In the genomic region with DNA sequence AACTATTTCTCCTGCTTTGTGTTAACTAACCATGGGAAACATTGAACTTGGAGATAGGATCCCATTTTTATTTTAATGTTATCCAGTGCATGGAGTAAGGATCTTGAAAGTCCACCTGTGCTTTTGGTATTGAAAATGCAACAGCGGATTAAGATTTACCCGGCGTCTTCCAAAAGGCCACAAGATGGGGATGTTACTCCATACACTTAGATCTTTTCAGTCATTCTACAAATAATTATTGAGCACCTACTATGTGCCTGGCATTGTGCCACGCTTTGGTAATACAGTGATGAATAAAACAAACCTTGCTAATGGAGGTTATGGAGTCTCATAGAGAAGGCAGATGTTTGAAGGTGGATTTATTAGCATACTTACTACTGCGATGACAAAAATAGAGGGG, we compare ENCODE assay signal across 20 cellular contexts. TPM values are rescaled to one million over a fixed set of nuclear protein-coding genes. Genes with fewer than 3 reads are reported as not detected.
A peak's percentile ranks its signal among the peaks of the same experiment; 100 is the strongest.
DNase-seq lines count a peak whose midpoint lies in the region; ATAC-seq, FAIRE-seq and TF ChIP-seq lines count a peak whose summit lies in the region.
"Had no signal": no experiment of that assay in that cellular context is flagged by ENCODE, and none has a peak within 500 bp of the region (broad histone marks: within the 10 kb centered on the region; RNA-seq: fewer than 3 reads in every experiment).

No MANE protein-coding gene starts in this region.

- H3K4me1 ChIP-seq in HCT116 (ENCODE audit: control insufficient read depth in 1 of 2, insufficient read depth in 2 of 2, low read length in 2 of 2) (no peaks in the 10 kb centered on the region), GM12878 (ENCODE audit: control insufficient read depth, insufficient read depth, low read length) (no peaks in the 10 kb centered on the region)
- H3K4me1 ChIP-seq: gastroesophageal sphincter had no signal

- no peaks in the 10 kb centered on the region for H3K9me2 ChIP-seq in HCT116 (ENCODE audit: insufficient read depth)

- TF ChIP-seq CTCF in 22Rv1 (IDR thresholded peaks at IDR 0.05) (peak; percentile 15; the same call in 1 of the 2 replicates), HCT116 (IDR thresholded peaks at IDR 0.05 in 2 of 3, conservative IDR thresholded peaks at IDR 0.05 in 1 of 3; ENCODE audit: borderline replicate concordance in 1 of 3, insufficient read depth in 1 of 3, low read depth in 2 of 3, low read length in 2 of 3) (peak in 1 of 3 experiments; percentile 36; a peak in 3 of 6 replicates), GM12878 (IDR thresholded peaks at IDR 0.05 in 2 of 3, conservative IDR thresholded peaks at IDR 0.05 in 1 of 3; ENCODE audit: control insufficient read depth in 2 of 3, extremely low read depth in 1 of 3, insufficient read depth in 1 of 3, low read depth in 3 of 3, low read length in 3 of 3) (no peak), foreskin fibroblast (IDR thresholded peaks at IDR 0.05; ENCODE audit: low read depth, low read length) (peak; percentile 21)

- SMC1A ChIA-PET in GM12878 (lab: Charles Lee; ENCODE audit: uncharacterized antibody, unreplicated experiment): interaction anchor here (1.1 to 1.3 kb wide), 2 partner anchors 29 to 50 kb away, joined by 4 read pairs; no protein-coding TSS in a partner anchor

- intact Hi-C loops in HCT116 (cut with micrococcal nuclease) (loop anchor here (1.0 kb wide), 1 partner anchor 202 kb away; no protein-coding TSS in a partner anchor), GM12878 (cut with micrococcal nuclease; ENCODE audit: unreplicated experiment) (no loop called here)

- over 99% methylated on average over 5 of the region's 5 CpGs for WGBS in GM12878 (ENCODE audit: insufficient coverage, insufficient replicate concordance, low lambda C conversion rate, missing lambda C conversion rate)

- no peaks in the 10 kb centered on the region for H4K20me1 ChIP-seq in HCT116 (ENCODE audit: insufficient read depth)
- H4K20me1 ChIP-seq in GM12878 (ENCODE audit: control insufficient read depth, insufficient read depth): no peaks in the 10 kb centered on the region

- no peak overlapping the region for H3K4me2 ChIP-seq in HCT116 (ENCODE audit: low read length)
- no peak overlapping the region for H3K4me2 ChIP-seq in GM12878 (ENCODE audit: control insufficient read depth, insufficient read depth)

- H2AFZ ChIP-seq in HCT116 (ENCODE audit: low read depth, low read length, poor library complexity, severe bottlenecking) (no peak overlapping the region), GM12878 (ENCODE audit: control insufficient read depth, low read depth, low read length) (no peak overlapping the region)

- DNase-seq in HCT116 (ENCODE audit: low read depth, low spot score) (no peak), GM12878 (ENCODE audit: low read depth, low spot score) (no peak), foreskin fibroblast (peak in 1 of 2 donors; percentile 4), frontal cortex (ENCODE audit: low spot score in 2 of 2) (no peak), NCI-H1436 (lab: John Stamatoyannopoulos, UW) (no peak), NCI-H128 (lab: John Stamatoyannopoulos, UW; ENCODE audit: unreplicated experiment) (no peak)
- DNase-seq: ACHN; activated CD4-positive, alpha-beta T cell treated with anti-CD3 and anti-CD28 coated beads, Interleukin-2, amount 10 ng/mL, durations not matched to agents 7 days and 5 days; activated gamma-delta T cell treated with Interleukin-2 at 50 U/mL for 16 hours; amniotic stem cell; effector CD8-positive, alpha-beta T cell; HCEC 1CT; KG1; NCI-H1092 treated with DMSO at 0.1 percent for 48 hours; NK-92 treated with Interleukin-12 subunit alpha and Interleukin-12 subunit beta, amount 100 ng/mL, for 24 hours had no signal

- peak; percentile 14; the same call in 1 of the 2 replicates for TF ChIP-seq RAD21 in HCT116 (IDR thresholded peaks at IDR 0.05; ENCODE audit: low read depth)
- 0 out of 2 replicates have a peak, but pooled peaks have one; percentile 19 for TF ChIP-seq RAD21 in GM12878 (IDR thresholded peaks at IDR 0.05; ENCODE audit: insufficient read depth, low read depth, low read length)

- H3K27ac ChIP-seq in 22Rv1: no peak overlapping the region
- no peak overlapping the region for H3K27ac ChIP-seq in HCT116 (ENCODE audit: low read depth, low read length)
- H3K27ac ChIP-seq in GM12878 (ENCODE audit: control insufficient read depth, insufficient read depth): no peak overlapping the region
- H3K27ac ChIP-seq: gastroesophageal sphincter had no signal

- no peak overlapping the region for H3K9ac ChIP-seq in HCT116 (ENCODE audit: low read length)
- no peak overlapping the region for H3K9ac ChIP-seq in GM12878 (ENCODE audit: control insufficient read depth, insufficient read depth, low read length)

- POLR2A ChIA-PET in HCT116 (lab: Charles Lee): no interaction called here
- POLR2A ChIA-PET in GM12878 (lab: Charles Lee): interaction anchor here (0.6 kb wide), 1 partner anchor 45 kb away, joined by 5 read pairs; no protein-coding TSS in a partner anchor

- no peak for TF ChIP-seq POLR2A in HCT116 (IDR thresholded peaks at IDR 0.05; ENCODE audit: borderline replicate concordance, extremely low read depth, insufficient read depth, insufficient read length)
- no peak for TF ChIP-seq POLR2A in GM12878 (IDR thresholded peaks at IDR 0.05; ENCODE audit: low read depth, low read length)

- TF ChIP-seq EP300 in GM12878 (IDR thresholded peaks at IDR 0.05; ENCODE audit: borderline replicate concordance in 1 of 2, control insufficient read depth in 1 of 2, low read depth in 2 of 2, low read length in 2 of 2): no peak

- in situ Hi-C loops in GM12878 (cut with MboI): no loop called here

- H3K9me3 ChIP-seq in HCT116 (ENCODE audit: control insufficient read depth in 1 of 2, insufficient read depth in 1 of 2, low read depth in 1 of 2, low read length in 2 of 2) (no peaks in the 10 kb centered on the region), GM12878 (replicated peaks; ENCODE audit: control insufficient read depth, insufficient read depth, low read length) (no peaks in the 10 kb centered on the region)
- H3K9me3 ChIP-seq: gastroesophageal sphincter had no signal

- H3K36me3 ChIP-seq in HCT116 (ENCODE audit: control insufficient read depth in 1 of 2, insufficient read depth in 2 of 2, low read length in 2 of 2) (no peaks in the 10 kb centered on the region), GM12878 (ENCODE audit: control insufficient read depth in 2 of 2, insufficient read depth in 2 of 2, low read length in 1 of 2) (no peaks in the 10 kb centered on the region)
- H3K36me3 ChIP-seq: gastroesophageal sphincter had no signal

- CTCF ChIA-PET in HCT116 (lab: Charles Lee): no interaction called here
- CTCF ChIA-PET in GM12878 (lab: Yijun Ruan, JAX): no interaction called here

- H3K27me3 ChIP-seq in HCT116 (ENCODE audit: insufficient read depth, low read length): no peaks in the 10 kb centered on the region
- H3K27me3 ChIP-seq in GM12878 (replicated peaks in 1 of 2; ENCODE audit: control insufficient read depth in 2 of 2, insufficient read depth in 2 of 2, low read length in 1 of 2): no peaks in the 10 kb centered on the region
- H3K27me3 ChIP-seq: gastroesophageal sphincter had no signal

- no TSS peak for BruUV-seq in HCT116 (replicated peaks; lab: Mats Ljungman, UMichigan)
- no TSS peak for BruUV-seq in GM12878 (replicated peaks; lab: Mats Ljungman, UMichigan)

- no peak overlapping the region for H3K4me3 ChIP-seq in HCT116 (replicated peaks in 1 of 2; ENCODE audit: low read depth in 1 of 2, low read length in 2 of 2)
- no peak overlapping the region for H3K4me3 ChIP-seq in GM12878
- H3K4me3 ChIP-seq in foreskin fibroblast (ENCODE audit: low read depth in 1 of 2, low read length in 2 of 2): no peak overlapping the region
- H3K4me3 ChIP-seq: gastroesophageal sphincter had no signal

- no peaks in the 10 kb centered on the region for H3K79me2 ChIP-seq in HCT116 (ENCODE audit: insufficient read depth, low read length)
- no peaks in the 10 kb centered on the region for H3K79me2 ChIP-seq in GM12878 (ENCODE audit: control insufficient read depth, insufficient read depth, low read length)

- FAIRE-seq in GM12878 (lab: Jason Lieb, UNC) (no peak), frontal cortex (lab: Jason Lieb, UNC) (no peak)
- FAIRE-seq: GM19239 had no signal

- RAD21 ChIA-PET in HCT116 (lab: Charles Lee; ENCODE audit: low non-redundant PET in 1 of 2, low total read pairs in 2 of 2, uncharacterized antibody in 2 of 2, unreplicated experiment in 2 of 2) (no interaction called here), GM12878 (lab: Charles Lee; ENCODE audit: unreplicated experiment) (no interaction called here)

- ATAC-seq in HCT116 (no peak), GM12878 (no peak), HG03175 (IDR thresholded peaks at IDR 0.05; ENCODE audit: unreplicated experiment) (no peak)
- ATAC-seq: gastroesophageal sphincter; stimulated activated effector memory CD8-positive, alpha-beta T cell treated with anti-CD3 and anti-CD28 coated beads, Interleukin-12 subunit alpha, Interleukin-12 subunit beta, amount 100 ng/mL, for 72 hours had no signal

TF ChIP-seq in HCT116, 20 proteins besides CTCF, POLR2A, EP300 and RAD21 (continues in another document):
- no peak for TF ChIP-seq CEBPB (IDR thresholded peaks at IDR 0.05; ENCODE audit: low read depth)

RNA-seq across cellular contexts. Expression of gene RFC3, which starts 56.9 kb away (rescaled TPM):
- total RNA-seq in HCT116 (2021; ENCODE audit: unreplicated experiment) (38.2 TPM), GM12878 (2014; rRNA removed) (57.6 and 63.9 TPM in 2 replicates), GM12878 (2014; rRNA removed; fragmentation: Illumina TruSeq; extraction: Trizol) (69.7 and 73.7 TPM in 2 replicates), GM12878 (2021) (58.8 and 62.6 TPM in 2 replicates), frontal cortex (15.9 TPM)
- 12.2 and 17.4 TPM in 2 replicates for polyA plus RNA-seq in HCT116 (2012)
- 176 and 178 TPM in 2 replicates for total RNA-seq in GM12878 (2013; cell fraction: nucleolus; rRNA removed)
- polyA plus RNA-seq in GM12878 (2011; ENCODE audit: low read depth): 17.8 TPM
- polyA plus RNA-seq in GM12878 (2011; rRNA removed) (69.9 and 97.1 TPM in 2 replicates), GM12878 (2014; fragmentation: Illumina TruSeq; extraction: Trizol) (89.5 and 108 TPM in 2 replicates), GM12878 (2014; fragmentation: Nextera tagmentation; extraction: Ambion mirVana) (10 to 100 TPM; 88.9 to 95.9 TPM), GM12878 (2014; rRNA removed) (51.3 and 59.1 TPM in 2 replicates), GM12878 (2016; fragmentation: Nextera tagmentation; extraction: Ambion mirVana) (10 to 100 TPM; 95.7 to 98.9 TPM)
- 30.3 and 34.6 TPM in 2 replicates for polyA plus RNA-seq in GM12878 (2011; cell fraction: cytosol; rRNA removed)
- 51.6 and 62.2 TPM in 2 replicates for polyA plus RNA-seq in GM12878 (2011; cell fraction: nucleus; rRNA removed)
- polyA plus RNA-seq in GM12878 (2012): 22.6 and 27.4 TPM in 2 replicates
- polyA minus RNA-seq in GM12878 (2011; rRNA and poly(A)+ RNA removed): 40.8 and 56.7 TPM in 2 replicates
- 15.4 and 19.1 TPM in 2 replicates for polyA minus RNA-seq in GM12878 (2011; cell fraction: cytosol; rRNA and poly(A)+ RNA removed)
- polyA minus RNA-seq in GM12878 (2011; cell fraction: nucleus; rRNA and poly(A)+ RNA removed): 111 and 156 TPM in 2 replicates

Comparison
In these comparisons a context has a peak if more than half of its experiments do, and no peak if none do; other contexts are left out.
1. CTCF ChIP-seq: peak in 22Rv1 (single experiment) and foreskin fibroblast (single experiment); none in GM12878 (0 of 3).